In genomic region chr20:51532577-51533191, GRCh38 we compare ENCODE assay signal across 9 cellular contexts. TPM values are rescaled to one million over a fixed set of nuclear protein-coding genes. Genes with fewer than 3 reads are reported as not detected.
DNase-seq lines count a peak whose midpoint lies in the region; ATAC-seq and TF ChIP-seq lines count a peak whose summit lies in the region.
"Had no signal": no experiment of that assay in that cellular context is flagged by ENCODE, and none has a peak within 500 bp of the region (broad histone marks: within the 10 kb centered on the region; RNA-seq: fewer than 3 reads in every experiment).

No MANE protein-coding gene starts in this region.

- H2AK5ac ChIP-seq in IMR-90 (ENCODE audit: low read depth, low read length), result peak overlapping the region; percentile 46; the same call in 1 of the 2 replicates

- intact Hi-C loops in IMR-90 (cut with micrococcal nuclease) (loop anchor here (1.0 kb wide), 1 partner anchor 30 kb away; no protein-coding TSS in a partner anchor), right cardiac atrium (cut with DNase I) (no loop called here), OCI-LY7 (cut with micrococcal nuclease; ENCODE audit: unreplicated experiment) (no loop called here)

- H3K18ac ChIP-seq in IMR-90 (ENCODE audit: low read depth, low read length), result peak overlapping the region; percentile 24; the same call in 1 of the 2 replicates

- TF ChIP-seq CTCF in IMR-90 (conservative IDR thresholded peaks at IDR 0.05; ENCODE audit: low read depth, low read length), result no peak
- TF ChIP-seq CTCF in smooth muscle cell (IDR thresholded peaks at IDR 0.05; ENCODE audit: borderline replicate concordance, insufficient read depth, poor library complexity, severe bottlenecking), result no peak
- no peak for TF ChIP-seq CTCF in OCI-LY7 (conservative IDR thresholded peaks at IDR 0.05; ENCODE audit: low read length)

- H3K79me1 ChIP-seq in IMR-90 (ENCODE audit: low read depth in 1 of 2, low read length in 2 of 2), result peaks cover 0 to 21% of the 10 kb centered on the region in 2 experiments; a peak in 2 of 4 replicates

- peak overlapping the region; percentile 94 for H2BK5ac ChIP-seq in IMR-90 (ENCODE audit: low read depth, low read length, poor library complexity, severe bottlenecking)

- no peak overlapping the region for H3K56ac ChIP-seq in IMR-90 (ENCODE audit: extremely low read depth, insufficient read depth, low read length)

- H3F3A ChIP-seq in smooth muscle cell (ENCODE audit: low read depth), result peaks cover 36% of the 10 kb centered on the region

- H2BK20ac ChIP-seq in IMR-90 (ENCODE audit: low read depth, low read length), result peak overlapping the region; percentile 94

- H3K4ac ChIP-seq in IMR-90 (ENCODE audit: low read depth, low read length), result peak overlapping the region; percentile 96

- H3K4me2 ChIP-seq in IMR-90 (ENCODE audit: low read depth, low read length) (no peak overlapping the region; the same call in 1 of the 2 replicates), smooth muscle cell (peak overlapping the region; percentile 23), OCI-LY7 (ENCODE audit: low read length) (no peak overlapping the region)

- H3K14ac ChIP-seq in IMR-90 (replicated peaks; ENCODE audit: low read depth, low read length), result peak overlapping the region; percentile 41

- H2AK9ac ChIP-seq in IMR-90 (replicated peaks; ENCODE audit: low read depth, low read length, poor library complexity), result peak overlapping the region; percentile 48

- peaks cover 22% of the 10 kb centered on the region for H3K9me1 ChIP-seq in IMR-90 (ENCODE audit: insufficient read depth, low read length)

- peak overlapping the region; percentile 61 for H2AFZ ChIP-seq in IMR-90 (replicated peaks; ENCODE audit: low read length, poor library complexity)
- no peak overlapping the region for H2AFZ ChIP-seq in smooth muscle cell (ENCODE audit: low read depth)
- H2AFZ ChIP-seq in OCI-LY7 (ENCODE audit: low read length), result no peak overlapping the region

- H3K23ac ChIP-seq in IMR-90 (ENCODE audit: low read depth, low read length), result peak overlapping the region; percentile 43; the same call in 1 of the 2 replicates

- no TSS peak for BruUV-seq in IMR-90 (replicated peaks; lab: Mats Ljungman, UMichigan)
- no TSS peak for BruUV-seq in OCI-LY7 (replicated peaks; lab: Mats Ljungman, UMichigan)

- peak overlapping the region; percentile 21 to 82; a peak in 2 of 4 replicates for H4K8ac ChIP-seq in IMR-90 (ENCODE audit: low read depth in 2 of 2, low read length in 2 of 2)

- WGBS in IMR-90 (ENCODE audit: extremely low coverage in 2 of 2, insufficient read length in 1 of 2), 2 experiments, result 68% methylated on average over 10 of the region's 24 CpGs; no CpG with 5 or more reads in 1 of the 2 experiments
- WGBS in right cardiac atrium, result 53% methylated on average over 24 of the region's 24 CpGs
- 88% methylated on average over 24 of the region's 24 CpGs for WGBS in smooth muscle cell (ENCODE audit: low lambda C conversion rate)

- H2BK120ac ChIP-seq in IMR-90 (ENCODE audit: low read depth, low read length), result peak overlapping the region; percentile 96

- dilution Hi-C loops in IMR-90 (cut with HindIII; ENCODE audit: low sequenced_read_pairs, unreplicated experiment), result no loop called here

- DNase-seq in IMR-90 (peak; percentile 45), activated gamma-delta T cell treated with Interleukin-2 at 50 U/mL for 16 hours (peak; percentile 28), right cardiac atrium (peak; percentile 64 to 83 (median 82)), smooth muscle cell (lab: John Stamatoyannopoulos, UW; ENCODE audit: unreplicated experiment) (no peak), OCI-LY7 (ENCODE audit: low spot score) (no peak)
- DNase-seq: activated CD4-positive, alpha-beta T cell treated with anti-CD3 and anti-CD28 coated beads, Interleukin-2, amount 50 U/mL, for 48 hours had no signal

- H4K20me1 ChIP-seq in IMR-90 (ENCODE audit: insufficient read depth, low read length) (peaks cover 3% of the 10 kb centered on the region; the same call in 1 of the 2 replicates), smooth muscle cell (ENCODE audit: low read depth) (no peaks in the 10 kb centered on the region), OCI-LY7 (ENCODE audit: insufficient read depth, low read length) (no peaks in the 10 kb centered on the region; the same call in 1 of the 2 replicates)

- H3K4me1 ChIP-seq in IMR-90 (ENCODE audit: control insufficient read depth, insufficient read depth, low read length) (peaks cover 21% of the 10 kb centered on the region), right cardiac atrium (ENCODE audit: control insufficient read depth, insufficient read depth, low read length) (peaks cover 13% of the 10 kb centered on the region), smooth muscle cell (ENCODE audit: low read depth) (peaks cover 4% of the 10 kb centered on the region), OCI-LY7 (ENCODE audit: insufficient read depth, low read length, poor library complexity, severe bottlenecking) (peaks cover 89% of the 10 kb centered on the region)

- H3K27me3 ChIP-seq in IMR-90 (ENCODE audit: control insufficient read depth, insufficient read depth, low read length), result no peaks in the 10 kb centered on the region
- H3K27me3 ChIP-seq in right cardiac atrium (ENCODE audit: control insufficient read depth, insufficient read depth), result no peaks in the 10 kb centered on the region
- no peaks in the 10 kb centered on the region for H3K27me3 ChIP-seq in smooth muscle cell (ENCODE audit: low read depth)

- CTCF ChIA-PET in IMR-90 (lab: Yijun Ruan, JAX) (no interaction called here), OCI-LY7 (lab: Charles Lee; ENCODE audit: unreplicated experiment) (interaction anchor here (0.5 kb wide), 1 partner anchor 68 kb away, joined by 7 read pairs; no protein-coding TSS in a partner anchor)

- POLR2A ChIA-PET in IMR-90 (lab: Charles Lee; ENCODE audit: unreplicated experiment) (no interaction called here), OCI-LY7 (lab: Charles Lee) (interaction anchor here (0.7 kb wide), 1 partner anchor 8 kb away, joined by 4 read pairs; no protein-coding TSS in a partner anchor)

- H3K4me3 ChIP-seq in IMR-90 (ENCODE audit: insufficient read depth, low read depth, low read length) (no peak overlapping the region), right cardiac atrium (ENCODE audit: low read length) (no peak overlapping the region), smooth muscle cell (no peak overlapping the region), OCI-LY7 (ENCODE audit: low read depth, low read length, poor library complexity, severe bottlenecking) (no peak overlapping the region)

- H4K91ac ChIP-seq in IMR-90 (ENCODE audit: insufficient read depth, low read depth, low read length), result peak overlapping the region; percentile 88

- TF ChIP-seq POLR2A in IMR-90 (IDR thresholded peaks at IDR 0.05; ENCODE audit: low read depth, low read length), result no peak

- no peaks in the 10 kb centered on the region for H3K9me2 ChIP-seq in OCI-LY7 (ENCODE audit: insufficient read depth, low read length)

- peak overlapping the region; percentile 35; the same call in 2 of the 3 replicates for H2BK15ac ChIP-seq in IMR-90 (ENCODE audit: low read depth, low read length)

- H3K36me3 ChIP-seq in IMR-90 (ENCODE audit: control insufficient read depth, insufficient read depth, low read length) (no peaks in the 10 kb centered on the region), smooth muscle cell (ENCODE audit: low read depth) (no peaks in the 10 kb centered on the region), OCI-LY7 (ENCODE audit: insufficient read depth, low read length) (peaks cover 27% of the 10 kb centered on the region; the same call in 1 of the 2 replicates)

- no peak for ATAC-seq in IMR-90 (ENCODE audit: low read depth)
- peak; percentile 69 to 70 for ATAC-seq in right cardiac atrium
- ATAC-seq in GM18868 (IDR thresholded peaks at IDR 0.05; ENCODE audit: unreplicated experiment), result no peak
- no peak for ATAC-seq in HG02759 (IDR thresholded peaks at IDR 0.05; ENCODE audit: unreplicated experiment)
- ATAC-seq in GM18858 (IDR thresholded peaks at IDR 0.05; ENCODE audit: unreplicated experiment), result no peak

- H3K9me3 ChIP-seq in IMR-90 (ENCODE audit: control insufficient read depth, insufficient read depth, low read length) (peaks cover 3% of the 10 kb centered on the region; the same call in 1 of the 2 replicates), right cardiac atrium (ENCODE audit: control insufficient read depth, low read length) (no peaks in the 10 kb centered on the region), smooth muscle cell (replicated peaks; ENCODE audit: low read depth) (no peaks in the 10 kb centered on the region), OCI-LY7 (ENCODE audit: low read length) (no peaks in the 10 kb centered on the region)

- in situ Hi-C loops in IMR-90 (cut with MboI; ENCODE audit: low sequenced_read_pairs), result no loop called here

- H3K79me2 ChIP-seq in smooth muscle cell (ENCODE audit: low read depth) (peaks cover 40% of the 10 kb centered on the region), OCI-LY7 (ENCODE audit: insufficient read depth, low read depth, low read length) (peaks cover 92% of the 10 kb centered on the region)

- H3K27ac ChIP-seq in IMR-90 (ENCODE audit: insufficient read depth, low read length), result peak overlapping the region; percentile 1; the same call in 1 of the 2 replicates
- peak overlapping the region; percentile 90 for H3K27ac ChIP-seq in right cardiac atrium (ENCODE audit: low read length)
- H3K27ac ChIP-seq in smooth muscle cell (ENCODE audit: low read depth), result peak overlapping the region; percentile 95
- no peak overlapping the region for H3K27ac ChIP-seq in OCI-LY7 (ENCODE audit: low read depth, low read length, poor library complexity, severe bottlenecking)

- H3K9ac ChIP-seq in IMR-90 (ENCODE audit: low read depth, low read length), result no peak overlapping the region
- H3K9ac ChIP-seq in smooth muscle cell (ENCODE audit: low read depth), result peak overlapping the region; percentile 52

- peak overlapping the region; percentile 34; the same call in 1 of the 2 replicates for H4K5ac ChIP-seq in IMR-90 (ENCODE audit: low read depth, low read length)

- no peak for TF ChIP-seq RAD21 in IMR-90 (IDR thresholded peaks at IDR 0.05; ENCODE audit: low read length)

TF ChIP-seq in IMR-90, 13 proteins besides CTCF, POLR2A, EP300 and RAD21 (continues in another document):
- TF ChIP-seq NFE2L2 (IDR thresholded peaks at IDR 0.05; ENCODE audit: low read depth, low read length) (no peak), RFX5 (IDR thresholded peaks at IDR 0.05; ENCODE audit: low read depth, low read length) (no peak)

RNA-seq across cellular contexts. Expression of gene NFATC2, which starts 9.8 kb away (rescaled TPM):
- total RNA-seq in IMR-90 (2012; rRNA removed) (0.18 and 0.28 TPM in 2 replicates), right cardiac atrium (10 to 100 TPM in 1 of 4 donors, 1 to 10 TPM in 3; 6.8 to 13.3 (median 8.3) TPM), smooth muscle cell (4.1 and 8.4 TPM in 2 replicates), OCI-LY7 (2022) (43.7 and 43.8 TPM in 2 replicates)
- polyA plus RNA-seq in IMR-90 (2012; rRNA removed) (0.38 and 0.44 TPM in 2 replicates), right cardiac atrium (2.8 TPM), smooth muscle cell (5.5 and 5.8 TPM in 2 replicates)
- 0.16 and 0.22 TPM in 2 replicates for polyA plus RNA-seq in IMR-90 (2012; cell fraction: cytosol; rRNA removed)
- polyA plus RNA-seq in IMR-90 (2012; cell fraction: nucleus; rRNA removed; ENCODE audit: low replicate concordance), result 0.70 and 0.74 TPM in 2 replicates
- total RNA-seq in OCI-LY7 (2014; rRNA removed; shearing (Covaris generic)), result 12.5 TPM in 2 replicates

Comparison
In these comparisons a context has a peak if more than half of its experiments do, and no peak if none do; other contexts are left out.
1. ATAC-seq: peak in right cardiac atrium (2 of 2); none in IMR-90 (single experiment), GM18868 (single experiment), HG02759 (single experiment) and GM18858 (single experiment).
2. DNase-seq: peak in IMR-90 (single experiment), activated gamma-delta T cell treated with Interleukin-2 at 50 U/mL for 16 hours (single experiment) and right cardiac atrium (3 of 3); none in smooth muscle cell (single experiment) and OCI-LY7 (single experiment).